ENCODE assay signal across 23 cellular contexts in the genomic region with DNA sequence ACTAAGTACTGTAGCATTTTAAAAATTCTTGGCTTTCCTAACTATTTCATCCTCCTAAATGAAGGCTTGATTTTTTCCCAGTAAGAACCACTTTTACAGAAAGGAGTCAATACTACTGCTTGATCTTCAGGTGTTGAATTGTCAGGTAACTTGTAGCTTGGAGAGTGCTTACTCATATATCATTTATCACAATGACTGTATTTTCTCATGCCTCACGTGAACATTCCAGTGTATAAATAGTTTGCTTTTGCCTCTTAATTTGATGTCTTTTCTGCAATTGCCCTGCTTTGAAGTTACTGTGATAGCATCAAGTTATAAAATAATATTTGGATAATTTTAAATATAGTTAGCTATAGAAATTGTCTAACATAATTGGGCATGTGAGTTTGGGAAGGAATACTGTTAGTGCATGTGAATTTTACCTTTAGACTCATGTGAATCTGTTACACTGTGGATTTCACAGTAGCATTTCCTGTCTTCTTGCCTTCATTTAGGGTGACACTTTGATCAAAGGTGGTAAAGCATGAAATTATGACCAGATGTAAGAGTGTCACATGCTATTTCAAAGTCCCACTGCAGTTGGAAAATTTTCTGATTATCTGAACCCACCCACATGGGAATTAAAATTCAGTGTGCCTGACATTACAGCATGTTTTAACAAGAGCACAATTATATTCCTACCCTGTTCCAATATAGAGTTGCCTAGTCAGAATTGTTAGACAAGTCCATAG.
"Had no signal": no experiment of that assay in that cellular context is flagged by ENCODE, and none has a peak within 500 bp of the region (broad histone marks: within the 10 kb centered on the region; RNA-seq: fewer than 3 reads in every experiment).

No MANE protein-coding gene starts in this region.

- FAIRE-seq: endometrium, frontal cortex had no signal

- H3K27me3 ChIP-seq: heart left ventricle, right lobe of liver, spleen, transverse colon had no signal

- ATAC-seq: esophagus mucosa; heart left ventricle; left colon; left ventricle myocardium superior; right lobe of liver; stimulated activated naive B cell treated with anti-CD40 and anti-IgM and Interleukin-4, amounts not matched to agents 10 μg/mL and 1 μg/mL and 100 μg/mL, for 72 hours; stimulated activated naive CD8-positive, alpha-beta T cell treated with anti-CD3 and anti-CD28 coated beads, Interleukin-15, amount 100 ng/mL, for 72 hours had no signal

- H3K9me3 ChIP-seq: heart left ventricle, prostate gland, right lobe of liver, spleen, thoracic aorta, transverse colon had no signal

- DNase-seq: effector memory CD4-positive, alpha-beta T cell; heart left ventricle; hippocampal formation; left colon; left ventricle myocardium superior; mesenchymal stem cell; naive B cell; right lobe of liver; spleen; stimulated activated CD4-positive, alpha-beta T cell treated with anti-CD3 and anti-CD28 coated beads, Interleukin-15, amount 100 ng/mL, for 24 hours; stimulated activated CD4-positive, alpha-beta T cell treated with anti-CD3 and anti-CD28 coated beads, Interleukin-1b, Interleukin-23, amount 100 ng/mL, for 48 hours; stimulated activated CD4-positive, alpha-beta T cell treated with anti-CD3 and anti-CD28 coated beads, Interleukin-4, amount 100 ng/mL, for 24 hours; stimulated activated naive B cell treated with anti-CD40 and anti-IgM and Interleukin-4, amounts not matched to agents 10 μg/mL and 1 μg/mL and 100 μg/mL, for 72 hours; stimulated activated naive CD8-positive, alpha-beta T cell treated with anti-CD3 and anti-CD28 coated beads, Interleukin-15, amount 100 ng/mL, for 72 hours; substantia nigra; transverse colon had no signal

- H2AFZ ChIP-seq: parathyroid adenoma had no signal

- H3K4me1 ChIP-seq: parathyroid adenoma, prostate gland, right lobe of liver, spleen, transverse colon had no signal

- H3K36me3 ChIP-seq: heart left ventricle, prostate gland, right lobe of liver, spleen, thoracic aorta, transverse colon had no signal

- H3K79me2 ChIP-seq: parathyroid adenoma had no signal

- H3K9ac ChIP-seq: parathyroid adenoma had no signal

- H3K27ac ChIP-seq: heart left ventricle, parathyroid adenoma, prostate gland, right lobe of liver, spleen, thoracic aorta, transverse colon had no signal

- H3K4me3 ChIP-seq: heart left ventricle, lung, prostate gland, right lobe of liver, spleen, thoracic aorta, transverse colon had no signal
